In genomic region chr16:56861092-56861610, GRCh38 we compare ENCODE assay signal across 12 cellular contexts. TPM values are rescaled to one million over a fixed set of nuclear protein-coding genes. Genes with fewer than 3 reads are reported as not detected.
A peak's percentile ranks its signal among the peaks of the same experiment; 100 is the strongest.
DNase-seq lines count a peak whose midpoint lies in the region; ATAC-seq and TF ChIP-seq lines count a peak whose summit lies in the region.
"Had no signal": no experiment of that assay in that cellular context is flagged by ENCODE, and none has a peak within 500 bp of the region (broad histone marks: within the 10 kb centered on the region; RNA-seq: fewer than 3 reads in every experiment).

No MANE protein-coding gene starts in this region.

- H3K9me3 Mint-ChIP-seq in MCF 10A (ENCODE audit: unreplicated experiment): no peaks in the 10 kb centered on the region
- no peaks in the 10 kb centered on the region for H3K9me3 Mint-ChIP-seq in stimulated activated naive CD8-positive, alpha-beta T cell treated with anti-CD3 and anti-CD28 coated beads, Interleukin-15, Interleukin-2, amounts not matched to agents 100 ng/mL and 50 ng/mL, for 24 hours

- H3K4me3 ChIP-seq in mammary epithelial cell (replicated peaks in 1 of 3; ENCODE audit: insufficient read depth in 1 of 3, low read depth in 2 of 3, low read length in 3 of 3) (no peak overlapping the region), mucosa of descending colon (no peak overlapping the region)
- H3K4me3 ChIP-seq: transverse colon had no signal

- H2AFZ ChIP-seq in mammary epithelial cell (ENCODE audit: low read depth, low read length): no peak overlapping the region

- ATAC-seq in mucosa of descending colon (no peak), GM18858 (IDR thresholded peaks at IDR 0.05; ENCODE audit: unreplicated experiment) (no peak)

- POLR2A ChIA-PET in MCF 10A (lab: Yijun Ruan, JAX): interaction anchor here (0.7 to 1.6 kb wide), 2 partner anchors 13 to 405 kb away, joined by 3 to 4 read pairs; no protein-coding TSS in a partner anchor

- peak overlapping the region; percentile 91 for H3K27ac Mint-ChIP-seq in MCF 10A (ENCODE audit: low read depth, unreplicated experiment)
- H3K27ac Mint-ChIP-seq in stimulated activated naive CD8-positive, alpha-beta T cell treated with anti-CD3 and anti-CD28 coated beads, Interleukin-15, Interleukin-2, amounts not matched to agents 100 ng/mL and 50 ng/mL, for 24 hours: no peak overlapping the region

- no peaks in the 10 kb centered on the region for H3K27me3 ChIP-seq in mammary epithelial cell (ENCODE audit: insufficient read depth, low read length)
- H3K27me3 ChIP-seq: transverse colon had no signal

- H3K4me1 ChIP-seq in mammary epithelial cell (ENCODE audit: insufficient read depth, low read length): peaks cover 4% of the 10 kb centered on the region
- no peaks in the 10 kb centered on the region for H3K4me1 ChIP-seq in mucosa of descending colon (ENCODE audit: low read depth)

- 17% methylated on average over 2 of the region's 3 CpGs for WGBS in mammary epithelial cell (ENCODE audit: low coverage, missing lambda C conversion rate)

- no peak overlapping the region for H3K9ac ChIP-seq in mammary epithelial cell (ENCODE audit: insufficient read depth, low read length)

- no peaks in the 10 kb centered on the region for H3K27me3 Mint-ChIP-seq in MCF 10A (ENCODE audit: insufficient read depth, unreplicated experiment)
- H3K27me3 Mint-ChIP-seq in stimulated activated naive CD8-positive, alpha-beta T cell treated with anti-CD3 and anti-CD28 coated beads, Interleukin-15, Interleukin-2, amounts not matched to agents 100 ng/mL and 50 ng/mL, for 24 hours: no peaks in the 10 kb centered on the region

- no peak overlapping the region for H3K27ac ChIP-seq in mammary epithelial cell (ENCODE audit: insufficient read depth, low read depth, low read length)
- H3K27ac ChIP-seq: C4-2B had no signal

- DNase-seq in MCF 10A (ENCODE audit: unreplicated experiment) (no peak), mammary epithelial cell (no peak), OCI-M1 (lab: John Stamatoyannopoulos, UW) (peak; percentile 50), erythroblast (lab: John Stamatoyannopoulos, UW) (peak; percentile 14 to 72), mucosa of descending colon (no peak), Ammon's horn (ENCODE audit: low spot score) (no peak)
- DNase-seq: cerebellar nuclear complex, NCI-H2171 had no signal

- TF ChIP-seq CTCF in MCF 10A (IDR thresholded peaks at IDR 0.05; ENCODE audit: unreplicated experiment) (no peak), mammary epithelial cell (conservative IDR thresholded peaks at IDR 0.05 in 1 of 2, IDR thresholded peaks at IDR 0.05 in 1 of 2; ENCODE audit: extremely low read depth in 1 of 2, insufficient read depth in 1 of 2, low read depth in 1 of 2, low read length in 2 of 2) (no peak), mucosa of descending colon (IDR thresholded peaks at IDR 0.05) (no peak)

- no peaks in the 10 kb centered on the region for H3K36me3 Mint-ChIP-seq in MCF 10A (ENCODE audit: insufficient read depth, unreplicated experiment)
- H3K36me3 Mint-ChIP-seq in stimulated activated naive CD8-positive, alpha-beta T cell treated with anti-CD3 and anti-CD28 coated beads, Interleukin-15, Interleukin-2, amounts not matched to agents 100 ng/mL and 50 ng/mL, for 24 hours (ENCODE audit: low read depth): no peaks in the 10 kb centered on the region

- no peak for TF ChIP-seq POLR2A in erythroblast (IDR thresholded peaks at IDR 0.05; ENCODE audit: low read length)

- no peaks in the 10 kb centered on the region for H4K20me1 ChIP-seq in mammary epithelial cell (ENCODE audit: insufficient read depth, low read length)

- intact Hi-C loops in MCF 10A (cut with micrococcal nuclease): no loop called here
- intact Hi-C loops in mammary epithelial cell (cut with micrococcal nuclease): no loop called here
- intact Hi-C loops in mucosa of descending colon (cut with DNase I, micrococcal nuclease): no loop called here

- CTCF ChIA-PET in MCF 10A (lab: Yijun Ruan, JAX): interaction anchor here (0.7 to 1.0 kb wide), 2 partner anchors 68 to 368 kb away, joined by 3 read pairs; no protein-coding TSS in a partner anchor
- CTCF ChIA-PET in mammary epithelial cell (lab: Charles Lee; ENCODE audit: low non-redundant PET): no interaction called here

- H3K36me3 ChIP-seq in mammary epithelial cell (ENCODE audit: insufficient read depth, low read length) (no peaks in the 10 kb centered on the region), mucosa of descending colon (ENCODE audit: low read depth) (no peaks in the 10 kb centered on the region)
- H3K36me3 ChIP-seq: transverse colon had no signal

- peaks cover 6% of the 10 kb centered on the region for H3K4me1 Mint-ChIP-seq in MCF 10A (ENCODE audit: insufficient read depth, unreplicated experiment)
- H3K4me1 Mint-ChIP-seq in stimulated activated naive CD8-positive, alpha-beta T cell treated with anti-CD3 and anti-CD28 coated beads, Interleukin-15, Interleukin-2, amounts not matched to agents 100 ng/mL and 50 ng/mL, for 24 hours (ENCODE audit: low read depth): peaks cover 53% of the 10 kb centered on the region

- H3K4me3 Mint-ChIP-seq in MCF 10A (ENCODE audit: unreplicated experiment): no peak overlapping the region
- H3K4me3 Mint-ChIP-seq in stimulated activated naive CD8-positive, alpha-beta T cell treated with anti-CD3 and anti-CD28 coated beads, Interleukin-15, Interleukin-2, amounts not matched to agents 100 ng/mL and 50 ng/mL, for 24 hours: peak overlapping the region; percentile 42

- BruUV-seq in MCF 10A (replicated peaks; lab: Mats Ljungman, UMichigan) (no TSS peak), mammary epithelial cell (replicated peaks; lab: Mats Ljungman, UMichigan) (no TSS peak)

- dilution Hi-C loops in mammary epithelial cell (cut with HindIII; ENCODE audit: low sequenced_read_pairs): no loop called here

- no peaks in the 10 kb centered on the region for H3K79me2 ChIP-seq in mammary epithelial cell (ENCODE audit: insufficient read depth, low read length)

- no peak overlapping the region for H3K4me2 ChIP-seq in mammary epithelial cell (ENCODE audit: insufficient read depth, low read depth, low read length)

- H3K9me3 ChIP-seq in mammary epithelial cell (replicated peaks; ENCODE audit: insufficient read depth, low read length) (no peaks in the 10 kb centered on the region), mucosa of descending colon (no peaks in the 10 kb centered on the region)
- H3K9me3 ChIP-seq: transverse colon had no signal

- in situ Hi-C loops in mammary epithelial cell (cut with MboI; ENCODE audit: low sequenced_read_pairs in 2 of 2): loop anchor here in 1 of 2 donors (10.0 kb wide), 1 partner anchor 94 kb away; no protein-coding TSS in a partner anchor

RNA-seq across cellular contexts. Expression of gene SLC12A3, which starts 3.9 kb away (rescaled TPM):
- total RNA-seq in MCF 10A (2022) (not detected in 2 replicates), mammary epithelial cell (not detected), mucosa of descending colon (not detected)
- polyA plus RNA-seq in mammary epithelial cell: 0.02 TPM
- not detected for polyA minus RNA-seq in mammary epithelial cell
- total RNA-seq: transverse colon had no signal

Comparison
In these comparisons a context has a peak if more than half of its experiments do, and no peak if none do; other contexts are left out.
1. DNase-seq: peak in OCI-M1 (single experiment) and erythroblast (2 of 2); none in MCF 10A (single experiment), mammary epithelial cell (single experiment), mucosa of descending colon (0 of 3) and Ammon's horn (single experiment).